ENCODE assay signal across 6 cellular contexts in the genomic region with DNA sequence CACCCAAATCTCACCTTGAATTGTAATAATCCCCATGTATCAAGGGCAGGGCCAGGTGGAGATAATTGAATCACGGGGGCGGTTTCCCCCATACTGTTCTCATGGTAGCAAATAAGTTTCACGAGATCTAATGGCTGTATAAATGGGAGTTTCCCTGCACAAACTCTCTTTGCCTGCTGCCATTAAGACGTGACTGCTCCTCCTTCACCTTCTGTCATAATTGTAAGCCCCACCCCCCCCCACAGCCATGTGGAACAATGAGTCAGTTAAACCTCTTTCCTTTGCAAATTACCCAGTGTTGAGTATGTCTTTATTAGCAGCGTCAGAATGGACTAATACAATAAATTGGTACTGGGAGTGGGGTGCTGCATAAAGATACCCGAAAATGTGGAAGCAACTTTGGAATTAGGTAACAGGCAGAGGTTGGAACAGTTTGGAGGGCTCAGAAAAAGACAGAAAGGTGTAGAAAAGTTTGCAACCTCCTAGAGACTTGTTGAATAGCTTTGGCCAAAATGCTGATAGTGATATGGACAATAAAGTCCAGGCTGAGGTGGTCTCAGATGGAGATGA. TPM values are rescaled to one million over a fixed set of nuclear protein-coding genes. Genes with fewer than 3 reads are reported as not detected.
"Had no signal": no experiment of that assay in that cellular context is flagged by ENCODE, and none has a peak within 500 bp of the region (broad histone marks: within the 10 kb centered on the region; RNA-seq: fewer than 3 reads in every experiment).

No MANE protein-coding gene starts in this region.

RNA-seq across cellular contexts. Expression of gene SMCO3, which starts 54.2 kb away (rescaled TPM):
- total RNA-seq: dorsolateral prefrontal cortex; epithelial cell of proximal tubule; kidney epithelial cell; mononuclear cell; myocyte; naive thymus-derived CD8-positive, alpha-beta T cell had no signal
